In genomic region chr14:52937869-52938268, GRCh38 we compare ENCODE assay signal across 14 cellular contexts.
"Had no signal": no experiment of that assay in that cellular context is flagged by ENCODE, and none has a peak within 500 bp of the region (broad histone marks: within the 10 kb centered on the region; RNA-seq: fewer than 3 reads in every experiment).

No MANE protein-coding gene starts in this region.

- ATAC-seq: stimulated activated naive B cell treated with anti-CD40 and anti-IgM and Interleukin-4, amounts not matched to agents 10 μg/mL and 1 μg/mL and 100 μg/mL, for 72 hours had no signal

- H3K9me3 ChIP-seq: left ventricle myocardium inferior, SJSA1 had no signal

- H3K27me3 ChIP-seq: hepatocyte, SJSA1 had no signal

- DNase-seq: activated naive CD4-positive, alpha-beta T cell; activated naive CD8-positive, alpha-beta T cell treated with anti-CD3 and anti-CD28 coated beads, Interleukin-2, amount 10 ng/mL, durations not matched to agents 7 days and 5 days; activated T-cell treated with anti-CD3 and anti-CD28 coated beads for 4 hours; cerebellar nuclear complex; dermis blood vessel endothelial cell; endodermal cell; erythroblast; kidney; left ventricle myocardium inferior; stimulated activated CD4-positive, alpha-beta T cell treated with anti-CD3 and anti-CD28 coated beads, Interleukin-2, amount 100 ng/mL, for 48 hours; stimulated activated naive B cell treated with anti-CD40 and anti-IgM and Interleukin-4, amounts not matched to agents 10 μg/mL and 1 μg/mL and 100 μg/mL, for 72 hours; trophoblast cell had no signal

- H3K4me1 ChIP-seq: SJSA1 had no signal

- H3K36me3 ChIP-seq: left ventricle myocardium inferior had no signal

- H3K27ac ChIP-seq: hepatocyte, left ventricle myocardium inferior, SJSA1 had no signal

- H3K4me2 ChIP-seq: hepatocyte had no signal

- H3K4me3 ChIP-seq: hepatocyte, left ventricle myocardium inferior, SJSA1 had no signal

- H2AFZ ChIP-seq: hepatocyte had no signal
